Comparison of ENCODE assay signal across 8 cellular contexts in the genomic region with DNA sequence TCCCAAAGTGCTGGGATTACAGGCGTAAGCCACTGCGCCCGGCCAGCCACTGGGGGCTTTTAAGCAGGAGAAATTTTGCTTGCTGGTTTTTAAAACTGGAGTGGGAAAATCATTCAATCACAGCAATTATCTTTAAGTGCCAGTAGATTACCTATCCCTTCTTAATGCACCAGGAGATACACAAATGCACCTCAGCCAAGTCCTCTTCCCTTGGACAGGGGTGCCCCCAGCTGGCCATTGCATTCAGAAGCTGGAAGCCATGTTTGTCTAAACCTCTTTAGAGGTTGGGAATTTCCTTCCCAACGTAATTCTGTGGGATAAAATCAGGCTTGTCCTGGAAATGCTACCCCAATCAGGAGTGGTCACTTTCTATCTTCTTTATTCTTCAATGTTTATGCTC. TPM values are rescaled to one million over a fixed set of nuclear protein-coding genes. Genes with fewer than 3 reads are reported as not detected.
DNase-seq lines count a peak whose midpoint lies in the region; ATAC-seq, FAIRE-seq and TF ChIP-seq lines count a peak whose summit lies in the region.

No MANE protein-coding gene starts in this region.

- no peak for TF ChIP-seq POLR2A in GM12891 (IDR thresholded peaks at IDR 0.05; ENCODE audit: low read depth, low read length)

- H3K4me3 Mint-ChIP-seq in CD14-positive monocyte (peak overlapping the region in 1 of 2 donors; percentile 55), nephron progenitor cell (no peak overlapping the region)

- H3K27me3 Mint-ChIP-seq in CD14-positive monocyte (ENCODE audit: low read depth in 3 of 3) (peaks cover 0 to 2% (median 0%) of the 10 kb centered on the region in 3 donors), nephron progenitor cell (ENCODE audit: low read depth, poor library complexity) (no peaks in the 10 kb centered on the region)

- peaks cover 18 to 22% of the 10 kb centered on the region in 2 donors for H3K36me3 Mint-ChIP-seq in CD14-positive monocyte
- peaks cover 23% of the 10 kb centered on the region for H3K36me3 Mint-ChIP-seq in nephron progenitor cell (ENCODE audit: low read depth)

- peak overlapping the region in 4 of 7 donors; percentile 20 to 61 (median 46) for H3K27ac Mint-ChIP-seq in CD14-positive monocyte
- H3K27ac Mint-ChIP-seq in nephron progenitor cell, result no peak overlapping the region

- FAIRE-seq in GM12891 (lab: Jason Lieb, UNC), result peak; percentile 89

- peaks cover 0 to 3% (median 0%) of the 10 kb centered on the region in 7 donors for H3K9me3 Mint-ChIP-seq in CD14-positive monocyte
- no peaks in the 10 kb centered on the region for H3K9me3 Mint-ChIP-seq in nephron progenitor cell

- H3K4me1 Mint-ChIP-seq in CD14-positive monocyte (peaks cover 49% of the 10 kb centered on the region), nephron progenitor cell (no peaks in the 10 kb centered on the region)

- TF ChIP-seq CTCF in CD14-positive monocyte (IDR thresholded peaks at IDR 0.05), result peak; percentile 39
- no peak for TF ChIP-seq CTCF in nephron progenitor cell (IDR thresholded peaks at IDR 0.05)

- intact Hi-C loops in CD14-positive monocyte (cut with micrococcal nuclease), result no loop called here

- ATAC-seq in HG03159 (IDR thresholded peaks at IDR 0.05; ENCODE audit: unreplicated experiment) (no peak), GM21786 (IDR thresholded peaks at IDR 0.05; ENCODE audit: unreplicated experiment) (no peak)

- DNase-seq in CD14-positive monocyte (ENCODE audit: low spot score) (no peak), GM12891 (ENCODE audit: insufficient read length, low spot score) (peak; percentile 13), NCI-H748 treated with DMSO at 0.1 percent for 48 hours (lab: John Stamatoyannopoulos, UW) (peak; percentile 6), cerebellar cortex (ENCODE audit: low spot score) (peak; percentile 39), nephron progenitor cell (peak; percentile 16), globus pallidus (ENCODE audit: low spot score) (no peak)

TF ChIP-seq in GM12891, 5 proteins besides CTCF, POLR2A, EP300 and RAD21:
- TF ChIP-seq TAF1 (IDR thresholded peaks at IDR 0.05; ENCODE audit: low read depth, low read length) (no peak), SPI1 (IDR thresholded peaks at IDR 0.05; ENCODE audit: low read depth, low read length) (no peak), POLR2AphosphoS5 (IDR thresholded peaks at IDR 0.05; ENCODE audit: low read depth, low read length) (no peak), PAX5 (IDR thresholded peaks at IDR 0.05; ENCODE audit: insufficient read depth, low read length, severe bottlenecking) (no peak), POU2F2 (IDR thresholded peaks at IDR 0.05; ENCODE audit: low read depth, low read length) (no peak)

RNA-seq across cellular contexts. Expression of gene MIX23, which starts 26.6 kb away (rescaled TPM):
- polyA plus RNA-seq in CD14-positive monocyte, result 1 to 10 TPM; 5.2 to 8.2 TPM
- 53.6 TPM for polyA plus RNA-seq in GM12891 (2012; ENCODE audit: low read depth, missing spikeins)

RNA-seq across cellular contexts. Expression of gene FAM162A, which starts 27.6 kb away (rescaled TPM):
- polyA plus RNA-seq in CD14-positive monocyte, result 10 to 100 TPM; 24.2 to 28.5 TPM
- polyA plus RNA-seq in GM12891 (2012; ENCODE audit: low read depth, missing spikeins), result 152 TPM

RNA-seq across cellular contexts. Expression of gene CSTA, which starts 31.4 kb away (rescaled TPM):
- polyA plus RNA-seq in CD14-positive monocyte, result 100 to 1,000 TPM; 515 to 582 TPM
- 1.3 TPM for polyA plus RNA-seq in GM12891 (2012; ENCODE audit: low read depth, missing spikeins)

RNA-seq across cellular contexts. Expression of gene WDR5B, which starts 59.5 kb away (rescaled TPM):
- under 1 TPM; 0.85 TPM for polyA plus RNA-seq in CD14-positive monocyte
- 1.5 TPM for polyA plus RNA-seq in GM12891 (2012; ENCODE audit: low read depth, missing spikeins)

Comparison
In these comparisons a context has a peak if more than half of its experiments do, and no peak if none do; other contexts are left out.
1. DNase-seq: peak in GM12891 (single experiment), NCI-H748 treated with DMSO at 0.1 percent for 48 hours (single experiment), cerebellar cortex (single experiment) and nephron progenitor cell (single experiment); none in CD14-positive monocyte (single experiment) and globus pallidus (single experiment).